ENCODE assay signal across 8 cellular contexts in the genomic region with DNA sequence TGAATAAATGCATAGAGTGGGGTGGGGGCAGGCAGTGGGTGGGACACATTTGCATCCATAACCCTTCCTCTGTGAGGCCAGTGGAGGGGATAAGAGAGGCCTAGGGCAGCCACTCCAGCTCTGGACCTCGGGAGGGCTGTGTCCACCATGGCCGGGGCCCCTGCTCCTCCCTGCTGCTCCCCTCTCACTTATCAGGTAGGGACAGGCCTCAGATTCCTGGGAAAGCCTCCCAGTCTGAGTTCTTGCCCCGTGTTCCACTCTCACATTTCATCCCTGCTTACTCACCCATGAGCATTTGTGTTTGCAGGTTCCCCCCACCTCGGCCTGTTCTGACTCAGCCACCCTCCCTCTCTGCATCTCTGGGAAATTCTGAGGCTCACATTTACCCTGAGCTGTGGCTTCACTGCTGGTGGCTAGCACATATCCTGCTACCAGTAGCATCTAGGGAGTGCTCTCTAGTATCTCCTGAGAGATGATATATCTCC.
DNase-seq lines count a peak whose midpoint lies in the region; ATAC-seq and TF ChIP-seq lines count a peak whose summit lies in the region.

No MANE protein-coding gene starts in this region.

- H3K4me3 Mint-ChIP-seq in IgD-negative memory B cell: peak overlapping the region; percentile 67 to 95 (median 78)
- H3K4me3 Mint-ChIP-seq in type B pancreatic cell: no peak overlapping the region
- H3K4me3 Mint-ChIP-seq in Calu3 (ENCODE audit: low read depth, unreplicated experiment): no peak overlapping the region

- no peaks in the 10 kb centered on the region for H3K27me3 Mint-ChIP-seq in IgD-negative memory B cell
- peaks cover 24% of the 10 kb centered on the region for H3K27me3 Mint-ChIP-seq in type B pancreatic cell
- peaks cover 41% of the 10 kb centered on the region for H3K27me3 Mint-ChIP-seq in Calu3 (ENCODE audit: unreplicated experiment)

- TF ChIP-seq CTCF in GM13976 (IDR thresholded peaks at IDR 0.05; ENCODE audit: borderline replicate concordance, control extremely low read depth, extremely low read depth, insufficient read depth, missing control alignments) (no peak), type B pancreatic cell (conservative IDR thresholded peaks at IDR 0.05) (peak; percentile 14), Calu3 (IDR thresholded peaks at IDR 0.05; ENCODE audit: unreplicated experiment) (no peak)

- in situ Hi-C loops in GM13976 (cut with MboI; ENCODE audit: low sequenced_read_pairs, unreplicated experiment): no loop called here

- peak overlapping the region; percentile 86 to 96 (median 86) for H3K27ac Mint-ChIP-seq in IgD-negative memory B cell
- H3K27ac Mint-ChIP-seq in type B pancreatic cell: no peak overlapping the region
- H3K27ac Mint-ChIP-seq in Calu3 (ENCODE audit: unreplicated experiment): no peak overlapping the region

- CTCF ChIA-PET in Calu3 (lab: Charles Lee): interaction anchor here (0.6 to 1.9 kb wide), 8 partner anchors 8 to 129 kb away, joined by 3 to 6 read pairs (median 4); partner anchors contain the start of gene TOP3B

- peaks cover 1% of the 10 kb centered on the region for H3K36me3 Mint-ChIP-seq in IgD-negative memory B cell
- no peaks in the 10 kb centered on the region for H3K36me3 Mint-ChIP-seq in type B pancreatic cell
- H3K36me3 Mint-ChIP-seq in Calu3 (ENCODE audit: insufficient read depth, unreplicated experiment): no peaks in the 10 kb centered on the region

- ATAC-seq in GM21717 (IDR thresholded peaks at IDR 0.05; ENCODE audit: unreplicated experiment) (peak; percentile 59), esophagus mucosa (peak; percentile 55)

- H3K9me3 Mint-ChIP-seq in IgD-negative memory B cell (no peaks in the 10 kb centered on the region), type B pancreatic cell (no peaks in the 10 kb centered on the region), Calu3 (ENCODE audit: low read depth, unreplicated experiment) (no peaks in the 10 kb centered on the region)

- no TSS peak for BruUV-seq in Calu3 (replicated peaks; lab: Mats Ljungman, UMichigan)

- H3K4me1 Mint-ChIP-seq in IgD-negative memory B cell (peaks cover 39 to 45% (median 41%) of the 10 kb centered on the region in 3 donors), type B pancreatic cell (ENCODE audit: unreplicated experiment) (peaks cover 5% of the 10 kb centered on the region), Calu3 (ENCODE audit: low read depth, unreplicated experiment) (no peaks in the 10 kb centered on the region)

- peak; percentile 82 for DNase-seq in GM13976 (ENCODE audit: low spot score)
- DNase-seq in type B pancreatic cell (ENCODE audit: extremely low spot score, unreplicated experiment): no peak
- DNase-seq in activated effector memory CD4-positive, alpha-beta T cell treated with anti-CD3 and anti-CD28 coated beads, Interleukin-2, amount 50 U/mL, for 16 hours: no peak
- DNase-seq in cerebellar cortex (ENCODE audit: low spot score): no peak
- no peak for DNase-seq in Calu3

- intact Hi-C loops in Calu3 (cut with micrococcal nuclease; ENCODE audit: unreplicated experiment): no loop called here

Comparison
In these comparisons a context has a peak if more than half of its experiments do, and no peak if none do; other contexts are left out.
1. H3K27ac Mint-ChIP-seq: peak in IgD-negative memory B cell (3 of 3); none in type B pancreatic cell (single experiment) and Calu3 (single experiment).
2. H3K4me3 Mint-ChIP-seq: peak in IgD-negative memory B cell (4 of 4); none in type B pancreatic cell (single experiment) and Calu3 (single experiment).